17 cellular contexts compared by ENCODE assay signal in the genomic region with DNA sequence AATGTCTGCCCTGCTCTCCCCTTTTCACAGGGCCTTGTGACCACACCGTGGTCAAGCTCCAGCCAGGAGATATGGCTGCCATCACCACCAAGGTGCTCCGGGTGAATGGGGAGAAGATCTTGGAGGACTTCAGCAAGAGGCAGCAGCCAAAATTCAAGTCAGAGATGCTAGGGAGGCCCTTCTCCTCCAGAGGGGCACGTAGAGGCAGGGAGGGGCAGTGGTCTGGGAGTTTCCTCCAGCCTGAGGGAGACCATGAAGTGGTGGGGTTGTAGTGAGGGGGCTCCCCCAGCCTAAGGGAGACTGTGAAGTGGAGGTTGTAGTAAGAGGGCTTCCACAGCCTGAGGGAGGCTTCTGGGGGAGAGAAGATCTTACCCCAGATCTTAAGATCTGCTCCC. TPM values are rescaled to one million over a fixed set of nuclear protein-coding genes. Genes with fewer than 3 reads are reported as not detected.
A peak's percentile ranks its signal among the peaks of the same experiment; 100 is the strongest.
DNase-seq lines count a peak whose midpoint lies in the region; ATAC-seq and TF ChIP-seq lines count a peak whose summit lies in the region.
"Had no signal": no experiment of that assay in that cellular context is flagged by ENCODE, and none has a peak within 500 bp of the region (broad histone marks: within the 10 kb centered on the region; RNA-seq: fewer than 3 reads in every experiment).

No MANE protein-coding gene starts in this region.

- TF ChIP-seq CTCF in RWPE1 (conservative IDR thresholded peaks at IDR 0.05; ENCODE audit: low read depth) (no peak), glutamatergic neuron (IDR thresholded peaks at IDR 0.05; ENCODE audit: partially characterized antibody, unreplicated experiment) (no peak), spleen (IDR thresholded peaks at IDR 0.05 in 8 of 11, conservative IDR thresholded peaks at IDR 0.05 in 3 of 11) (no peak)

- H3K27me3 Mint-ChIP-seq in activated naive CD4-positive, alpha-beta T cell treated with anti-CD3 and anti-CD28 coated beads for 36 hours (ENCODE audit: low read depth) = no peaks in the 10 kb centered on the region
- H3K27me3 Mint-ChIP-seq in glutamatergic neuron (ENCODE audit: unreplicated experiment) = peaks cover 12% of the 10 kb centered on the region
- no peaks in the 10 kb centered on the region for H3K27me3 Mint-ChIP-seq in T-helper 2 cell treated with Interferon-gamma antibody and Interleukin-4, amounts not matched to agents 5 μg/mL and 100 μg/mL, for 36 hours (ENCODE audit: low read depth)

- no peak for DNase-seq in activated naive CD4-positive, alpha-beta T cell treated with anti-CD3 and anti-CD28 coated beads for 36 hours
- DNase-seq in activated naive CD4-positive, alpha-beta T cell (lab: John Stamatoyannopoulos, UW) = no peak
- no peak for DNase-seq in RWPE1 (ENCODE audit: low spot score)
- DNase-seq in glutamatergic neuron = no peak
- peak; percentile 45 for DNase-seq in spleen
- no peak for DNase-seq in GDM1 (lab: John Stamatoyannopoulos, UW)
- DNase-seq in T-helper 2 cell treated with Interferon-gamma antibody and Interleukin-4, amounts not matched to agents 5 μg/mL and 100 μg/mL, for 36 hours (ENCODE audit: low spot score) = no peak
- DNase-seq: DMS79, HCEC 1CT, Kasumi-1, NCI-H187 treated with DMSO at 0.1 percent for 48 hours, NCI-H2171 treated with DMSO at 0.1 percent for 48 hours, NCI-H510A had no signal

- H3K4me1 ChIP-seq in spleen = peaks cover 12 to 38% (median 23%) of the 10 kb centered on the region in 6 donors

- H3K4me3 ChIP-seq in spleen = no peak overlapping the region
- H3K4me3 ChIP-seq: Peyer's patch had no signal

- H3K4me1 Mint-ChIP-seq in activated naive CD4-positive, alpha-beta T cell treated with anti-CD3 and anti-CD28 coated beads for 36 hours (ENCODE audit: low read depth) = peaks cover 28% of the 10 kb centered on the region
- H3K4me1 Mint-ChIP-seq in glutamatergic neuron (ENCODE audit: low read depth, unreplicated experiment) = peaks cover 3% of the 10 kb centered on the region
- peaks cover 12% of the 10 kb centered on the region for H3K4me1 Mint-ChIP-seq in T-helper 2 cell treated with Interferon-gamma antibody and Interleukin-4, amounts not matched to agents 5 μg/mL and 100 μg/mL, for 36 hours (ENCODE audit: low read depth)

- no peak for TF ChIP-seq POLR2A in spleen (IDR thresholded peaks at IDR 0.05)

- CTCF ChIA-PET in activated naive CD4-positive, alpha-beta T cell treated with anti-CD3 and anti-CD28 coated beads for 36 hours (lab: Charles Lee) = no interaction called here
- CTCF ChIA-PET in RWPE1 (lab: Yijun Ruan, JAX) = no interaction called here

- H3K9me3 Mint-ChIP-seq in activated naive CD4-positive, alpha-beta T cell treated with anti-CD3 and anti-CD28 coated beads for 36 hours = no peaks in the 10 kb centered on the region
- H3K9me3 Mint-ChIP-seq in glutamatergic neuron (ENCODE audit: unreplicated experiment) = peaks cover 17% of the 10 kb centered on the region
- no peaks in the 10 kb centered on the region for H3K9me3 Mint-ChIP-seq in T-helper 2 cell treated with Interferon-gamma antibody and Interleukin-4, amounts not matched to agents 5 μg/mL and 100 μg/mL, for 36 hours

- ATAC-seq in GM19328 (IDR thresholded peaks at IDR 0.05; ENCODE audit: unreplicated experiment) = no peak

- WGBS in spleen, 5 donors = 85 to 97% (median 86%) methylated on average over 3 of the region's 3 CpGs

- intact Hi-C loops in activated naive CD4-positive, alpha-beta T cell treated with anti-CD3 and anti-CD28 coated beads for 36 hours (cut with micrococcal nuclease) = no loop called here
- intact Hi-C loops in spleen (cut with DNase I; ENCODE audit: low total_unique reads) = no loop called here

- H3K27ac ChIP-seq in RWPE1 (peak overlapping the region; percentile 97), spleen (no peak overlapping the region)
- H3K27ac ChIP-seq: C4-2B, Peyer's patch had no signal

- no peak overlapping the region for H3K4me3 Mint-ChIP-seq in activated naive CD4-positive, alpha-beta T cell treated with anti-CD3 and anti-CD28 coated beads for 36 hours
- peak overlapping the region; percentile 15 for H3K4me3 Mint-ChIP-seq in glutamatergic neuron (ENCODE audit: unreplicated experiment)
- H3K4me3 Mint-ChIP-seq in T-helper 2 cell treated with Interferon-gamma antibody and Interleukin-4, amounts not matched to agents 5 μg/mL and 100 μg/mL, for 36 hours = no peak overlapping the region

- H3K9me3 ChIP-seq in spleen = no peaks in the 10 kb centered on the region
- H3K9me3 ChIP-seq: Peyer's patch had no signal

- peaks cover 6 to 81% (median 75%) of the 10 kb centered on the region in 6 donors for H3K36me3 ChIP-seq in spleen

- H3K27ac Mint-ChIP-seq in activated naive CD4-positive, alpha-beta T cell treated with anti-CD3 and anti-CD28 coated beads for 36 hours = peak overlapping the region; percentile 63
- H3K27ac Mint-ChIP-seq in glutamatergic neuron (ENCODE audit: unreplicated experiment) = no peak overlapping the region
- H3K27ac Mint-ChIP-seq in T-helper 2 cell treated with Interferon-gamma antibody and Interleukin-4, amounts not matched to agents 5 μg/mL and 100 μg/mL, for 36 hours = no peak overlapping the region

- POLR2A ChIA-PET in RWPE1 (lab: Yijun Ruan, JAX; ENCODE audit: low non-redundant PET) = no interaction called here

- H3K36me3 Mint-ChIP-seq in activated naive CD4-positive, alpha-beta T cell treated with anti-CD3 and anti-CD28 coated beads for 36 hours (ENCODE audit: low read depth) = peaks cover 41% of the 10 kb centered on the region
- no peaks in the 10 kb centered on the region for H3K36me3 Mint-ChIP-seq in glutamatergic neuron (ENCODE audit: unreplicated experiment)
- H3K36me3 Mint-ChIP-seq in T-helper 2 cell treated with Interferon-gamma antibody and Interleukin-4, amounts not matched to agents 5 μg/mL and 100 μg/mL, for 36 hours (ENCODE audit: low read depth) = peaks cover 42% of the 10 kb centered on the region

- H3K27me3 ChIP-seq in spleen (replicated peaks in 1 of 7) = no peaks in the 10 kb centered on the region
- H3K27me3 ChIP-seq: Peyer's patch had no signal

RNA-seq across cellular contexts. Expression of gene DXO, which starts 4.0 kb away (rescaled TPM):
- 10 to 100 TPM; 12.5 to 13.0 TPM for total RNA-seq in activated naive CD4-positive, alpha-beta T cell treated with anti-CD3 and anti-CD28 coated beads for 36 hours
- total RNA-seq in glutamatergic neuron (ENCODE audit: unreplicated experiment) (23.8 TPM), spleen (10 to 100 TPM; 21.0 to 34.3 (median 26.2) TPM)
- 10 to 100 TPM; 19.1 to 28.1 (median 26.3) TPM for polyA plus RNA-seq in spleen

RNA-seq across cellular contexts. Expression of gene SKIC2, which starts 8.9 kb away (rescaled TPM):
- 100 to 1,000 TPM in 1 of 2 experiments, 10 to 100 TPM in 1; 93.6 to 101 TPM for total RNA-seq in activated naive CD4-positive, alpha-beta T cell treated with anti-CD3 and anti-CD28 coated beads for 36 hours
- total RNA-seq in glutamatergic neuron (ENCODE audit: unreplicated experiment) = 109 TPM
- 100 to 1,000 TPM in 1 of 7 donors, 10 to 100 TPM in 6; 52.1 to 102 (median 75.7) TPM for total RNA-seq in spleen
- polyA plus RNA-seq in spleen = 100 to 1,000 TPM in 2 of 3 donors, 10 to 100 TPM in 1; 61.8 to 107 (median 102) TPM

RNA-seq across cellular contexts. Expression of gene NELFE, which starts 9.2 kb away (rescaled TPM):
- total RNA-seq in activated naive CD4-positive, alpha-beta T cell treated with anti-CD3 and anti-CD28 coated beads for 36 hours = 10 to 100 TPM; 83.2 to 87.4 TPM
- total RNA-seq in glutamatergic neuron (ENCODE audit: unreplicated experiment) = 52.7 TPM
- 10 to 100 TPM; 37.4 to 50.7 (median 44.8) TPM for total RNA-seq in spleen
- polyA plus RNA-seq in spleen = 10 to 100 TPM; 35.0 to 47.1 (median 45.3) TPM

RNA-seq across cellular contexts. Expression of gene C4A, which starts 13.9 kb away (rescaled TPM):
- 1 to 10 TPM; 3.2 to 3.5 TPM for total RNA-seq in activated naive CD4-positive, alpha-beta T cell treated with anti-CD3 and anti-CD28 coated beads for 36 hours
- total RNA-seq in glutamatergic neuron (ENCODE audit: unreplicated experiment) = 9.3 TPM
- 100 to 1,000 TPM; 101 to 332 (median 166) TPM for total RNA-seq in spleen
- polyA plus RNA-seq in spleen = 10 to 100 TPM; 50.1 to 58.3 (median 53.5) TPM

RNA-seq across cellular contexts. Expression of gene CFB, which starts 22.0 kb away (rescaled TPM):
- total RNA-seq in activated naive CD4-positive, alpha-beta T cell treated with anti-CD3 and anti-CD28 coated beads for 36 hours = 1 to 10 TPM in 1 of 2 experiments, under 1 TPM in 1; 0.74 to 1.7 TPM
- total RNA-seq in glutamatergic neuron (ENCODE audit: unreplicated experiment) = not detected
- total RNA-seq in spleen = 10 to 100 TPM in 6 of 7 donors, 1 to 10 TPM in 1; 5.4 to 35.8 (median 20.1) TPM
- 10 to 100 TPM; 24.1 to 31.2 (median 24.3) TPM for polyA plus RNA-seq in spleen
- total RNA-seq: G401 had no signal
